ENCODE assay signal across 24 cellular contexts in the genomic region with DNA sequence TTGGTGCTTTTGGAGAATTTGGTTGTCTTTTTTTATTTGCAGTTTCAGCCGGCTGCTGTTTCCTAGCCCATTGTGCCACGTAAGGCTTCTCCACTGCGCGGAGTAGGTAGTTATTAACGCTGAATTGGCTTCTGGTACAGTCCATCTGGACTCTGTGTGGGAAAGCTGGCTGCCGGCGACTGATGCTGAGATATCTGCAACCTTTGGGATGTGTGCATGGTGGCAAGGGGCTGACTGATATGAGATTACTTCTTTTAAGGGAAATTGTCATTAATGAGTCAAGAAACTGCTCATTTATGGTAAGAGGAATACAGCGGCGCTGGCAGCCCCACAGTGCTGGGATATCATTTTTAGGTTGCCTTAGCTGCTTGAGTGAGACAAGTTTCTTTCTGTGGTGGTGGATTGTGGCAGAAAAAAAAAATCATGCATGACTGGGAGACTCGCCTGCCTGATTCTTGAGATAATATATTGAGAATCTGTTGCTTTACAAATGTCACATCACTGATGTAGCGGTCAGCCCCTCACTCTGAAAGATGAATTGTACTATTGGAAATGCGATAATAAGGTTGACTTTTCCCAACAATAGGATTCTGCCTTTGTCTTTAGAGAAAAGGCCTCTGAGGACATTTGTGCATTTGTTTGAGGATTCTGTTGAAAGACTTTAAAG. TPM values are rescaled to one million over a fixed set of nuclear protein-coding genes. Genes with fewer than 3 reads are reported as not detected.
DNase-seq lines count a peak whose midpoint lies in the region; ATAC-seq and TF ChIP-seq lines count a peak whose summit lies in the region.
"Had no signal": no experiment of that assay in that cellular context is flagged by ENCODE, and none has a peak within 500 bp of the region (broad histone marks: within the 10 kb centered on the region; RNA-seq: fewer than 3 reads in every experiment).

No MANE protein-coding gene starts in this region.

- H3K4me3 ChIP-seq in left ventricle myocardium inferior, result no peak overlapping the region
- H3K4me3 ChIP-seq: BLaER1, sigmoid colon had no signal

- peaks cover 8% of the 10 kb centered on the region for H3K4me1 ChIP-seq in left ventricle myocardium inferior
- H3K4me1 ChIP-seq: Caco-2 had no signal

- intact Hi-C loops in left ventricle myocardium inferior (cut with micrococcal nuclease), result no loop called here

- TF ChIP-seq CTCF in left ventricle myocardium inferior (IDR thresholded peaks at IDR 0.05; ENCODE audit: borderline replicate concordance), result no peak

- peak; percentile 61 to 86 for DNase-seq in NCI-H524 (lab: John Stamatoyannopoulos, UW)
- no peak for DNase-seq in NCI-H524 treated with DMSO at 0.1 percent for 48 hours (lab: John Stamatoyannopoulos, UW)
- peak; percentile 68 for DNase-seq in NCI-H2227 (lab: John Stamatoyannopoulos, UW; ENCODE audit: unreplicated experiment)
- DNase-seq in cerebellar cortex (ENCODE audit: low spot score), result peak; percentile 37
- no peak for DNase-seq in NCI-H2196 (lab: John Stamatoyannopoulos, UW; ENCODE audit: unreplicated experiment)
- no peak for DNase-seq in activated CD8-positive, alpha-beta memory T cell treated with anti-CD3 and anti-CD28 coated beads, Interleukin-2, amount 50 U/mL, for 48 hours
- no peak for DNase-seq in left ventricle myocardium inferior
- DNase-seq: activated CD4-positive, alpha-beta T cell treated with anti-CD3 and anti-CD28 coated beads for 1 hour; activated naive CD4-positive, alpha-beta T cell treated with anti-CD3 and anti-CD28 coated beads, Interleukin-2, amount 50 U/mL, for 16 hours; Caco-2; foreskin fibroblast; Kasumi-1; left ventricle myocardium superior; NCI-H510A; nephron progenitor cell; sigmoid colon; stimulated activated CD4-positive, alpha-beta T cell treated with anti-CD3 and anti-CD28 coated beads, Interleukin-15, amount 100 ng/mL, for 24 hours had no signal

- H3K9me3 ChIP-seq in left ventricle myocardium inferior (replicated peaks), result no peaks in the 10 kb centered on the region
- H3K9me3 ChIP-seq: BLaER1, Caco-2, sigmoid colon had no signal

- ATAC-seq in GM18517 (IDR thresholded peaks at IDR 0.05; ENCODE audit: unreplicated experiment), result no peak
- ATAC-seq: left ventricle myocardium superior, Right ventricle myocardium inferior had no signal

- H3K36me3 ChIP-seq in left ventricle myocardium inferior, result no peaks in the 10 kb centered on the region
- H3K36me3 ChIP-seq: BLaER1, sigmoid colon had no signal

- no peak overlapping the region for H3K27ac ChIP-seq in left ventricle myocardium inferior (replicated peaks)
- H3K27ac ChIP-seq: BLaER1, sigmoid colon had no signal

- peaks cover 72% of the 10 kb centered on the region for H3K27me3 ChIP-seq in left ventricle myocardium inferior (ENCODE audit: low read depth)
- H3K27me3 ChIP-seq: BLaER1 had no signal

RNA-seq across cellular contexts. Expression of a gene that starts 2.5 kb away (rescaled TPM):
- not detected for total RNA-seq in left ventricle myocardium inferior
- total RNA-seq: A673; activated CD8-positive, alpha-beta memory T cell treated with anti-CD3 and anti-CD28 coated beads for 36 hours; activated T-helper 1 cell treated with anti-CD3 and anti-CD28 coated beads, Interleukin-12 subunit alpha, Interleukin-12 subunit beta, Interleukin-2, Interleukin-4 antibody, amounts not matched to agents 30 ng/mL and 10 ng/mL and 1 ng/mL, durations not matched to agents 14 hours and 24 hours and 36 hours; Caco-2; left ventricle myocardium superior; mononuclear cell; Right ventricle myocardium inferior had no signal

Comparison
In these comparisons a context has a peak if more than half of its experiments do, and no peak if none do; other contexts are left out.
1. DNase-seq: peak in NCI-H524 (2 of 2), NCI-H2227 (single experiment) and cerebellar cortex (single experiment); none in NCI-H524 treated with DMSO at 0.1 percent for 48 hours (single experiment), NCI-H2196 (single experiment), activated CD8-positive, alpha-beta memory T cell treated with anti-CD3 and anti-CD28 coated beads, Interleukin-2, amount 50 U/mL, for 48 hours (single experiment) and left ventricle myocardium inferior (single experiment).